ENCODE assay signal across 14 cellular contexts in the genomic region with DNA sequence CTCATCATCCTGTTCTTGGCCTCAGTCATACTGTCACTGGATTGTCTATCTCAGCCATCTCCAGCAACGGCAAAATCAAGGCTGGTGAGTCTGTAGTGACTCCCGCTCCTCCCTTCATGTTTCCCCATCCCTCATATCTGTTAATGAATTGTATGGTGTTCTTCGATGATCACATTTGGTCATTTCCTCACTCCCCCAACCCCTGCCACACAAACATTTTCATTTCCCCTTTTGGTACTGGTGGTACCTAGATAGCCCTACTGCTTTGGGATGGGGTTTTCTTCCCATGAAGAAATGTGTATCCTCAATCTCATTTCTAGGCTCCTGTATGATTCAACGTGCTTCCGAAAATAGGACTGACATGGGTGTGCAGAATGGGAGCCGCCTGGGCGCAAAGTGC. TPM values are rescaled to one million over a fixed set of nuclear protein-coding genes. Genes with fewer than 3 reads are reported as not detected.
"Had no signal": no experiment of that assay in that cellular context is flagged by ENCODE, and none has a peak within 500 bp of the region (broad histone marks: within the 10 kb centered on the region; RNA-seq: fewer than 3 reads in every experiment).

No MANE protein-coding gene starts in this region.

- H3K27ac Mint-ChIP-seq: activated CD8-positive, alpha-beta T cell treated with anti-CD3 and anti-CD28 coated beads for 36 hours; nephron had no signal

- H3K9me3 ChIP-seq: heart left ventricle, stomach had no signal

- H3K4me3 ChIP-seq: heart left ventricle, stomach had no signal

- H3K27ac ChIP-seq: heart left ventricle, stomach, WERI-Rb-1 had no signal

- H3K36me3 ChIP-seq: heart left ventricle, stomach had no signal

- H3K27me3 Mint-ChIP-seq: activated CD8-positive, alpha-beta T cell treated with anti-CD3 and anti-CD28 coated beads for 36 hours had no signal

- H3K9me3 Mint-ChIP-seq: activated CD8-positive, alpha-beta T cell treated with anti-CD3 and anti-CD28 coated beads for 36 hours; nephron had no signal

- ATAC-seq: activated CD8-positive, alpha-beta T cell treated with anti-CD3 and anti-CD28 coated beads for 36 hours; heart left ventricle; left lobe of liver had no signal

- H3K4me1 Mint-ChIP-seq: nephron had no signal

- DNase-seq: activated CD4-positive, alpha-beta T cell treated with anti-CD3 and anti-CD28 coated beads for 4 hours; activated CD8-positive, alpha-beta memory T cell treated with anti-CD3 and anti-CD28 coated beads, Interleukin-2, amount 50 U/mL, for 4 hours; activated CD8-positive, alpha-beta T cell treated with anti-CD3 and anti-CD28 coated beads for 36 hours; activated naive CD4-positive, alpha-beta T cell; aorta; foreskin melanocyte; heart left ventricle; stimulated activated CD4-positive, alpha-beta T cell treated with anti-CD3 and anti-CD28 coated beads, Interleukin-2, amount 100 ng/mL, for 48 hours; stimulated activated CD8-positive, alpha-beta memory T cell treated with anti-CD3 and anti-CD28 coated beads, Interleukin-4, amount 100 ng/mL, for 48 hours; stomach; WERI-Rb-1 had no signal

- H3K4me3 Mint-ChIP-seq: activated CD8-positive, alpha-beta T cell treated with anti-CD3 and anti-CD28 coated beads for 36 hours; nephron had no signal

- FAIRE-seq: bronchial epithelial cell had no signal

RNA-seq across cellular contexts. Expression of a gene that starts 2.7 kb away (rescaled TPM):
- total RNA-seq: bronchial epithelial cell had no signal
